ENCODE assay signal across 7 cellular contexts in genomic region chr20:34824026-34824860, GRCh38.
DNase-seq lines count a peak whose midpoint lies in the region; ATAC-seq lines count a peak whose summit lies in the region.

No MANE protein-coding gene starts in this region.

- ATAC-seq in GM18511 (IDR thresholded peaks at IDR 0.05; ENCODE audit: unreplicated experiment): peak; percentile 69
- ATAC-seq in HG03378 (IDR thresholded peaks at IDR 0.05; ENCODE audit: unreplicated experiment): peak; percentile 54

- peak; percentile 85 to 92 for DNase-seq in NCI-H526 (lab: John Stamatoyannopoulos, UW)
- peak; percentile 78 to 82 for DNase-seq in activated CD4-positive, alpha-beta T cell treated with anti-CD3 and anti-CD28 coated beads, Interleukin-2, amount 50 U/mL, for 4 hours
- peak; percentile 56 for DNase-seq in effector CD4-positive, alpha-beta T cell
- DNase-seq in medulla oblongata (ENCODE audit: extremely low spot score): peak; percentile 58
- peak; percentile 27 for DNase-seq in stimulated activated CD8-positive, alpha-beta memory T cell treated with anti-CD3 and anti-CD28 coated beads, Interleukin-15, amount 100 ng/mL, for 24 hours (ENCODE audit: low read depth)

Comparison
In these comparisons a context has a peak if more than half of its experiments do, and no peak if none do; other contexts are left out.
1. Peak in every context shown above with its lines: DNase-seq and ATAC-seq.
2. DNase-seq: peak in every context shown above with its lines; median percentile 88 in NCI-H526; 80 in activated CD4-positive, alpha-beta T cell treated with anti-CD3 and anti-CD28 coated beads, Interleukin-2, amount 50 U/mL, for 4 hours; 58 in medulla oblongata; 56 in effector CD4-positive, alpha-beta T cell; 27 in stimulated activated CD8-positive, alpha-beta memory T cell treated with anti-CD3 and anti-CD28 coated beads, Interleukin-15, amount 100 ng/mL, for 24 hours.